ENCODE assay signal across 10 cellular contexts in the genomic region with DNA sequence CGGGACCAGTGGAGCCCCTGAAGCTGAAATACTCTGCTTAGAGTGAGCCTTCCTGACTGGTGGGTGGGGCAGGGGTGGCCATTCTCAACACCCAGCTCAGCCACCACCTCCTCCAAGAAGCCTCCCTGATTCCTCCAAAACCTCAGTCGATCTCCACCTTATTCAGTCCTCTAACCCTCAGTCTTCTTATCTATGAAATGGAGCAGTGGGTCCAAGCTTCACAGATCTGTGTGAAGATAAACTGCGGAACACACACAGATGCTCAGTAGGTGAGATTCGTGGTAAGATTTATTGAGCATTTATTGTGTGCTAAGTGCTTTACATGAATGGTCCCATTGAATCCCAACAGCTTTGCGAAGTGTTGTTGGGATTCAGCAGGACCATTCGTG.
DNase-seq lines count a peak whose midpoint lies in the region; ATAC-seq and TF ChIP-seq lines count a peak whose summit lies in the region.
"Had no signal": no experiment of that assay in that cellular context is flagged by ENCODE, and none has a peak within 500 bp of the region (broad histone marks: within the 10 kb centered on the region; RNA-seq: fewer than 3 reads in every experiment).

No MANE protein-coding gene starts in this region.

- no peaks in the 10 kb centered on the region for H3K9me3 Mint-ChIP-seq in Calu3 (ENCODE audit: low read depth, unreplicated experiment)
- no peaks in the 10 kb centered on the region for H3K9me3 Mint-ChIP-seq in central memory CD8-positive, alpha-beta T cell

- H3K27me3 Mint-ChIP-seq in Calu3 (ENCODE audit: unreplicated experiment) = no peaks in the 10 kb centered on the region
- no peaks in the 10 kb centered on the region for H3K27me3 Mint-ChIP-seq in central memory CD8-positive, alpha-beta T cell

- peaks cover 35 to 37% of the 10 kb centered on the region in 2 experiments for H3K4me1 ChIP-seq in neutrophil (ENCODE audit: control insufficient read depth in 1 of 2, insufficient read depth in 1 of 2, low read depth in 1 of 2, low read length in 1 of 2)

- no peaks in the 10 kb centered on the region for H3K4me1 Mint-ChIP-seq in Calu3 (ENCODE audit: low read depth, unreplicated experiment)
- peaks cover 76% of the 10 kb centered on the region for H3K4me1 Mint-ChIP-seq in central memory CD8-positive, alpha-beta T cell

- H3K27me3 ChIP-seq in neutrophil = peaks cover 2% of the 10 kb centered on the region

- H3K36me3 ChIP-seq in KOPT-K1 (ENCODE audit: insufficient read depth, low read length) (no peaks in the 10 kb centered on the region), neutrophil (no peaks in the 10 kb centered on the region)

- H3K36me3 Mint-ChIP-seq in Calu3 (ENCODE audit: insufficient read depth, unreplicated experiment) = no peaks in the 10 kb centered on the region
- peaks cover 8% of the 10 kb centered on the region for H3K36me3 Mint-ChIP-seq in central memory CD8-positive, alpha-beta T cell (ENCODE audit: insufficient read depth)

- H3K27ac ChIP-seq in KOPT-K1 (ENCODE audit: low read depth, low read length, poor library complexity, severe bottlenecking) (peak overlapping the region; percentile 99), neutrophil (peak overlapping the region; percentile 76)
- H3K27ac ChIP-seq: epithelial cell of prostate had no signal

- no peak for TF ChIP-seq CTCF in Calu3 (IDR thresholded peaks at IDR 0.05; ENCODE audit: unreplicated experiment)
- no peak for TF ChIP-seq CTCF in neutrophil (IDR thresholded peaks at IDR 0.05)

- no peak for ATAC-seq in central memory CD8-positive, alpha-beta T cell (replicated peaks; ENCODE audit: extremely low read depth, poor library complexity, severe bottlenecking)
- ATAC-seq in HG03159 (IDR thresholded peaks at IDR 0.05; ENCODE audit: unreplicated experiment) (no peak), GM19328 (IDR thresholded peaks at IDR 0.05; ENCODE audit: unreplicated experiment) (no peak), HG03521 (IDR thresholded peaks at IDR 0.05; ENCODE audit: unreplicated experiment) (no peak), HG03442 (IDR thresholded peaks at IDR 0.05; ENCODE audit: unreplicated experiment) (no peak)

- no peaks in the 10 kb centered on the region for H3K9me3 ChIP-seq in KOPT-K1 (ENCODE audit: insufficient read depth, low read length, poor library complexity, severe bottlenecking)
- H3K9me3 ChIP-seq in neutrophil = no peaks in the 10 kb centered on the region

- H3K4me3 ChIP-seq in neutrophil (ENCODE audit: low read depth in 1 of 2, low read length in 1 of 2) = peak overlapping the region; percentile 29 to 43

- BruUV-seq in Calu3 (replicated peaks; lab: Mats Ljungman, UMichigan) = no TSS peak

- intact Hi-C loops in Calu3 (cut with micrococcal nuclease; ENCODE audit: unreplicated experiment) = no loop called here

- H3K4me3 Mint-ChIP-seq in Calu3 (ENCODE audit: low read depth, unreplicated experiment) = no peak overlapping the region
- peak overlapping the region; percentile 71 for H3K4me3 Mint-ChIP-seq in central memory CD8-positive, alpha-beta T cell

- CTCF ChIA-PET in Calu3 (lab: Charles Lee) = no interaction called here

- DNase-seq in Calu3 = no peak
- DNase-seq in central memory CD8-positive, alpha-beta T cell (ENCODE audit: low spot score in 2 of 2) = no peak
- DNase-seq: NCI-H446 treated with DMSO at 0.1 percent for 48 hours had no signal

- H3K27ac Mint-ChIP-seq in Calu3 (ENCODE audit: unreplicated experiment) = peak overlapping the region; percentile 63
- peak overlapping the region; percentile 92 for H3K27ac Mint-ChIP-seq in central memory CD8-positive, alpha-beta T cell (ENCODE audit: low read depth)
